11 cellular contexts compared by ENCODE assay signal in genomic region chr15:37094542-37095196, GRCh38. TPM values are rescaled to one million over a fixed set of nuclear protein-coding genes. Genes with fewer than 3 reads are reported as not detected.
DNase-seq lines count a peak whose midpoint lies in the region; ATAC-seq and TF ChIP-seq lines count a peak whose summit lies in the region.
"Had no signal": no experiment of that assay in that cellular context is flagged by ENCODE, and none has a peak within 500 bp of the region (broad histone marks: within the 10 kb centered on the region; RNA-seq: fewer than 3 reads in every experiment).

No MANE protein-coding gene starts in this region.

- peak overlapping the region; percentile 55 for H3K9ac ChIP-seq in endocrine pancreas (ENCODE audit: control insufficient read depth, insufficient read depth, low read length)
- H3K9ac ChIP-seq in mucosa of stomach (ENCODE audit: low read length) = peak overlapping the region; percentile 77

- intact Hi-C loops in left ventricle myocardium superior (cut with micrococcal nuclease) = no loop called here
- intact Hi-C loops in uterus (cut with DNase I; ENCODE audit: low total_unique reads) = loop anchor here (5.0 kb wide), 1 partner anchor 207 kb away; no protein-coding TSS in a partner anchor

- H3K27me3 ChIP-seq in cardiac muscle cell (no peaks in the 10 kb centered on the region), endocrine pancreas (ENCODE audit: control insufficient read depth, insufficient read depth, low read length) (no peaks in the 10 kb centered on the region), mucosa of stomach (ENCODE audit: control insufficient read depth, insufficient read depth, low read length) (no peaks in the 10 kb centered on the region), uterus (no peaks in the 10 kb centered on the region)
- peaks cover 47% of the 10 kb centered on the region for H3K27me3 ChIP-seq in effector memory CD4-positive, alpha-beta T cell (replicated peaks; ENCODE audit: control insufficient read depth, insufficient read depth, low read length, poor library complexity, severe bottlenecking)

- H3K4me3 ChIP-seq in cardiac muscle cell (peak overlapping the region; percentile 98), endocrine pancreas (ENCODE audit: control insufficient read depth, insufficient read depth, low read length) (peak overlapping the region; percentile 96), mucosa of stomach (ENCODE audit: low read length) (no peak overlapping the region), uterus (peak overlapping the region; percentile 66 to 92)
- no peak overlapping the region for H3K4me3 ChIP-seq in effector memory CD4-positive, alpha-beta T cell (ENCODE audit: insufficient read depth, low read depth, low read length, poor library complexity, severe bottlenecking)

- no peak for ATAC-seq in left ventricle myocardium superior
- no peak for ATAC-seq in GM18498 (IDR thresholded peaks at IDR 0.05; ENCODE audit: unreplicated experiment)

- no peak for TF ChIP-seq POLR2A in uterus (IDR thresholded peaks at IDR 0.05)

- H3K36me3 ChIP-seq in cardiac muscle cell (peaks cover 75% of the 10 kb centered on the region), endocrine pancreas (ENCODE audit: control insufficient read depth, insufficient read depth, low read length) (peaks cover 19% of the 10 kb centered on the region), mucosa of stomach (ENCODE audit: control insufficient read depth, insufficient read depth, low read length) (no peaks in the 10 kb centered on the region), uterus (no peaks in the 10 kb centered on the region)
- H3K36me3 ChIP-seq in effector memory CD4-positive, alpha-beta T cell (ENCODE audit: control insufficient read depth, insufficient read depth, low read length) = no peaks in the 10 kb centered on the region

- H3K4me1 ChIP-seq in cardiac muscle cell (ENCODE audit: low read depth) (peaks cover 39% of the 10 kb centered on the region), endocrine pancreas (ENCODE audit: control insufficient read depth, insufficient read depth, low read length) (peaks cover 35% of the 10 kb centered on the region), mucosa of stomach (ENCODE audit: control insufficient read depth, insufficient read depth, low read length) (peaks cover 28% of the 10 kb centered on the region), uterus (peaks cover 0 to 6% of the 10 kb centered on the region in 2 donors)
- H3K4me1 ChIP-seq in effector memory CD4-positive, alpha-beta T cell (ENCODE audit: control insufficient read depth, insufficient read depth, low read length, poor library complexity, severe bottlenecking) = peaks cover 11% of the 10 kb centered on the region

- H3K27ac ChIP-seq in cardiac muscle cell (peak overlapping the region; percentile 97), uterus (peak overlapping the region; percentile 97)
- no peak overlapping the region for H3K27ac ChIP-seq in effector memory CD4-positive, alpha-beta T cell (ENCODE audit: insufficient read depth, low read length, poor library complexity, severe bottlenecking)

- DNase-seq in cardiac muscle cell (ENCODE audit: low read depth in 1 of 2, low spot score in 1 of 2) = no peak
- no peak for DNase-seq in left ventricle myocardium superior
- peak in 1 of 2 donors; percentile 30 for DNase-seq in uterus
- DNase-seq in effector memory CD4-positive, alpha-beta T cell = no peak
- no peak for DNase-seq in DMS79 (lab: John Stamatoyannopoulos, UW)
- DNase-seq: GF-D8, small intestine, T-helper 1 cell had no signal

- TF ChIP-seq CTCF in cardiac muscle cell (IDR thresholded peaks at IDR 0.05; ENCODE audit: low read depth, low read length) (no peak), uterus (IDR thresholded peaks at IDR 0.05) (no peak)

- H3K9me3 ChIP-seq in cardiac muscle cell (ENCODE audit: low read depth) = no peaks in the 10 kb centered on the region
- no peaks in the 10 kb centered on the region for H3K9me3 ChIP-seq in endocrine pancreas (ENCODE audit: control insufficient read depth, low read length)
- no peaks in the 10 kb centered on the region for H3K9me3 ChIP-seq in mucosa of stomach (ENCODE audit: control insufficient read depth, low read length)
- H3K9me3 ChIP-seq in uterus = no peaks in the 10 kb centered on the region
- no peaks in the 10 kb centered on the region for H3K9me3 ChIP-seq in effector memory CD4-positive, alpha-beta T cell (ENCODE audit: control insufficient read depth, low read length)

RNA-seq across cellular contexts. Expression of gene MEIS2, which starts 5.7 kb away (rescaled TPM):
- total RNA-seq in cardiac muscle cell = 326 and 432 TPM in 2 replicates
- 224 and 249 TPM in 2 replicates for polyA plus RNA-seq in cardiac muscle cell
- total RNA-seq in left ventricle myocardium superior = 44.9 TPM
- 100 to 1,000 TPM in 2 of 4 donors, 10 to 100 TPM in 2; 84.0 to 184 (median 112) TPM for total RNA-seq in uterus

Comparison
In these comparisons a context has a peak if more than half of its experiments do, and no peak if none do; other contexts are left out.
1. H3K4me3 ChIP-seq: peak in cardiac muscle cell (single experiment), endocrine pancreas (single experiment) and uterus (2 of 2); none in mucosa of stomach (single experiment) and effector memory CD4-positive, alpha-beta T cell (single experiment).